In genomic region chr12:17540921-17541320, GRCh38 we compare ENCODE assay signal across 3 cellular contexts.
"Had no signal": no experiment of that assay in that cellular context is flagged by ENCODE, and none has a peak within 500 bp of the region (broad histone marks: within the 10 kb centered on the region; RNA-seq: fewer than 3 reads in every experiment).

No MANE protein-coding gene starts in this region.

- ATAC-seq: GM12878 had no signal

- H3K4me3 ChIP-seq: GM12878 had no signal

- DNase-seq: GDM1, GF-D8 had no signal
